ENCODE assay signal across 8 cellular contexts in genomic region chr3:111739241-111739952, GRCh38.
DNase-seq lines count a peak whose midpoint lies in the region; ATAC-seq and TF ChIP-seq lines count a peak whose summit lies in the region.
"Had no signal": no experiment of that assay in that cellular context is flagged by ENCODE, and none has a peak within 500 bp of the region (broad histone marks: within the 10 kb centered on the region; RNA-seq: fewer than 3 reads in every experiment).

No MANE protein-coding gene starts in this region.

- intact Hi-C loops in left ventricle myocardium superior (cut with micrococcal nuclease): loop anchor here (5.0 kb wide), 1 partner anchor 123 kb away; no protein-coding TSS in a partner anchor
- intact Hi-C loops in activated T-helper 1 cell treated with anti-CD3 and anti-CD28 coated beads, Interleukin-12 subunit alpha, Interleukin-12 subunit beta, Interleukin-2, Interleukin-4 antibody, amounts not matched to agents 30 ng/mL and 10 ng/mL and 1 ng/mL, durations not matched to agents 14 hours and 24 hours and 36 hours (cut with micrococcal nuclease): loop anchor here (5.0 kb wide), 1 partner anchor 118 kb away; the partner anchor contains the start of gene PHLDB2

- H3K9ac ChIP-seq in stomach smooth muscle (ENCODE audit: low read length in 2 of 2): peak overlapping the region in 1 of 2 donors; percentile 27

- H3K9me3 ChIP-seq in stomach smooth muscle (ENCODE audit: control insufficient read depth in 2 of 2, low read length in 2 of 2): no peaks in the 10 kb centered on the region

- no peaks in the 10 kb centered on the region for H3K36me3 ChIP-seq in stomach smooth muscle (ENCODE audit: control insufficient read depth in 2 of 2, insufficient read depth in 2 of 2, low read length in 2 of 2)

- H3K36me3 Mint-ChIP-seq in activated T-helper 17 cell treated with anti-CD3 and anti-CD28 coated beads, Interleukin-2, amount 50 U/mL, for 72 hours (ENCODE audit: low read depth): no peaks in the 10 kb centered on the region
- peaks cover 7% of the 10 kb centered on the region for H3K36me3 Mint-ChIP-seq in activated T-helper 1 cell treated with anti-CD3 and anti-CD28 coated beads, Interleukin-12 subunit alpha, Interleukin-12 subunit beta, Interleukin-2, Interleukin-4 antibody, amounts not matched to agents 30 ng/mL and 10 ng/mL and 1 ng/mL, durations not matched to agents 14 hours and 24 hours and 36 hours (ENCODE audit: low read depth)

- DNase-seq in HEK293T (ENCODE audit: extremely low spot score): no peak
- DNase-seq in left ventricle myocardium superior: peak; percentile 59
- DNase-seq in activated T-helper 1 cell treated with anti-CD3 and anti-CD28 coated beads, Interleukin-12 subunit alpha, Interleukin-12 subunit beta, Interleukin-2, Interleukin-4 antibody, amounts not matched to agents 30 ng/mL and 10 ng/mL and 1 ng/mL, durations not matched to agents 14 hours and 24 hours and 36 hours (ENCODE audit: low spot score): no peak
- no peak for DNase-seq in HT-29 (ENCODE audit: low spot score)
- DNase-seq in ureter (ENCODE audit: low spot score): no peak

- H3K9me3 Mint-ChIP-seq in activated T-helper 17 cell treated with anti-CD3 and anti-CD28 coated beads, Interleukin-2, amount 50 U/mL, for 72 hours: no peaks in the 10 kb centered on the region
- no peaks in the 10 kb centered on the region for H3K9me3 Mint-ChIP-seq in activated T-helper 1 cell treated with anti-CD3 and anti-CD28 coated beads, Interleukin-12 subunit alpha, Interleukin-12 subunit beta, Interleukin-2, Interleukin-4 antibody, amounts not matched to agents 30 ng/mL and 10 ng/mL and 1 ng/mL, durations not matched to agents 14 hours and 24 hours and 36 hours

- H3K27ac ChIP-seq in stomach smooth muscle (ENCODE audit: low read length): peak overlapping the region; percentile 69

- peaks cover 22% of the 10 kb centered on the region for H3K4me1 ChIP-seq in stomach smooth muscle (ENCODE audit: control insufficient read depth, insufficient read depth, low read length)

- peaks cover 11% of the 10 kb centered on the region for H3K4me1 Mint-ChIP-seq in activated T-helper 17 cell treated with anti-CD3 and anti-CD28 coated beads, Interleukin-2, amount 50 U/mL, for 72 hours
- H3K4me1 Mint-ChIP-seq in activated T-helper 1 cell treated with anti-CD3 and anti-CD28 coated beads, Interleukin-12 subunit alpha, Interleukin-12 subunit beta, Interleukin-2, Interleukin-4 antibody, amounts not matched to agents 30 ng/mL and 10 ng/mL and 1 ng/mL, durations not matched to agents 14 hours and 24 hours and 36 hours (ENCODE audit: low read depth): peaks cover 27% of the 10 kb centered on the region

- POLR2A ChIA-PET in HEK293T (lab: Yijun Ruan, JAX): interaction anchor here (0.6 kb wide), 1 partner anchor 121 kb away, joined by 4 read pairs; no protein-coding TSS in a partner anchor

- no peaks in the 10 kb centered on the region for H3K27me3 ChIP-seq in stomach smooth muscle (ENCODE audit: control insufficient read depth in 1 of 2, insufficient read depth in 2 of 2, low read length in 2 of 2)

- no peaks in the 10 kb centered on the region for H3K27me3 Mint-ChIP-seq in activated T-helper 17 cell treated with anti-CD3 and anti-CD28 coated beads, Interleukin-2, amount 50 U/mL, for 72 hours
- H3K27me3 Mint-ChIP-seq in activated T-helper 1 cell treated with anti-CD3 and anti-CD28 coated beads, Interleukin-12 subunit alpha, Interleukin-12 subunit beta, Interleukin-2, Interleukin-4 antibody, amounts not matched to agents 30 ng/mL and 10 ng/mL and 1 ng/mL, durations not matched to agents 14 hours and 24 hours and 36 hours (ENCODE audit: insufficient read depth): no peaks in the 10 kb centered on the region

- peak; percentile 48 for ATAC-seq in activated T-helper 17 cell treated with anti-CD3 and anti-CD28 coated beads, Interleukin-2, amount 50 U/mL, for 72 hours (replicated peaks)
- peak; percentile 73 for ATAC-seq in left ventricle myocardium superior

- no peak overlapping the region for H3K4me3 Mint-ChIP-seq in activated T-helper 17 cell treated with anti-CD3 and anti-CD28 coated beads, Interleukin-2, amount 50 U/mL, for 72 hours
- no peak overlapping the region for H3K4me3 Mint-ChIP-seq in activated T-helper 1 cell treated with anti-CD3 and anti-CD28 coated beads, Interleukin-12 subunit alpha, Interleukin-12 subunit beta, Interleukin-2, Interleukin-4 antibody, amounts not matched to agents 30 ng/mL and 10 ng/mL and 1 ng/mL, durations not matched to agents 14 hours and 24 hours and 36 hours
- H3K4me3 Mint-ChIP-seq: neural crest cell had no signal

- no peak overlapping the region for H3K4me3 ChIP-seq in stomach smooth muscle (ENCODE audit: low read length in 2 of 2)

- CTCF ChIA-PET in HEK293T (lab: Yijun Ruan, JAX): interaction anchor here (0.7 kb wide), 1 partner anchor 25 kb away, joined by 6 read pairs; no protein-coding TSS in a partner anchor

- H3K27ac Mint-ChIP-seq in activated T-helper 17 cell treated with anti-CD3 and anti-CD28 coated beads, Interleukin-2, amount 50 U/mL, for 72 hours: no peak overlapping the region
- no peak overlapping the region for H3K27ac Mint-ChIP-seq in activated T-helper 1 cell treated with anti-CD3 and anti-CD28 coated beads, Interleukin-12 subunit alpha, Interleukin-12 subunit beta, Interleukin-2, Interleukin-4 antibody, amounts not matched to agents 30 ng/mL and 10 ng/mL and 1 ng/mL, durations not matched to agents 14 hours and 24 hours and 36 hours

TF ChIP-seq in HEK293T, 16 proteins besides CTCF, POLR2A, EP300 and RAD21:
- TF ChIP-seq FOXM1 (IDR thresholded peaks at IDR 0.05; ENCODE audit: borderline replicate concordance): no peak
- TF ChIP-seq PKNOX1 (IDR thresholded peaks at IDR 0.05): peak; percentile 58
